Comparison of ENCODE assay signal across 11 cellular contexts in genomic region chr10:121516483-121516882, GRCh38.
DNase-seq lines count a peak whose midpoint lies in the region; ATAC-seq and TF ChIP-seq lines count a peak whose summit lies in the region.
"Had no signal": no experiment of that assay in that cellular context is flagged by ENCODE, and none has a peak within 500 bp of the region (broad histone marks: within the 10 kb centered on the region; RNA-seq: fewer than 3 reads in every experiment).

No MANE protein-coding gene starts in this region.

- no peak overlapping the region for H3K4me2 ChIP-seq in neural cell (ENCODE audit: low read length)
- H3K4me2 ChIP-seq in neural progenitor cell = no peak overlapping the region

- peaks cover 15% of the 10 kb centered on the region for H3K4me1 Mint-ChIP-seq in neural progenitor cell
- H3K4me1 Mint-ChIP-seq: immature natural killer cell had no signal

- H3F3A ChIP-seq in neural cell (ENCODE audit: insufficient read depth, low read length, poor library complexity, severe bottlenecking) (no peaks in the 10 kb centered on the region), neural progenitor cell (ENCODE audit: low read depth) (no peaks in the 10 kb centered on the region)

- DNase-seq in NCI-H446 (lab: John Stamatoyannopoulos, UW) (no peak), KBM-7 (no peak), neural progenitor cell (ENCODE audit: low spot score) (no peak)
- DNase-seq: immature natural killer cell, uterus had no signal

- no peak overlapping the region for H3K4me3 Mint-ChIP-seq in neural progenitor cell
- H3K4me3 Mint-ChIP-seq: activated T-helper 1 cell treated with anti-CD3 and anti-CD28 coated beads, Interleukin-12 subunit alpha, Interleukin-12 subunit beta, Interleukin-2, Interleukin-4 antibody, amounts not matched to agents 30 ng/mL and 10 ng/mL and 1 ng/mL, durations not matched to agents 14 hours and 24 hours and 36 hours; immature natural killer cell had no signal

- H3K27ac Mint-ChIP-seq in neural progenitor cell = no peak overlapping the region
- H3K27ac Mint-ChIP-seq: activated T-helper 1 cell treated with anti-CD3 and anti-CD28 coated beads, Interleukin-12 subunit alpha, Interleukin-12 subunit beta, Interleukin-2, Interleukin-4 antibody, amounts not matched to agents 30 ng/mL and 10 ng/mL and 1 ng/mL, durations not matched to agents 14 hours and 24 hours and 36 hours; immature natural killer cell had no signal

- peaks cover 54% of the 10 kb centered on the region for H3K36me3 Mint-ChIP-seq in neural progenitor cell
- H3K36me3 Mint-ChIP-seq: immature natural killer cell had no signal

- ATAC-seq in GM18907 (IDR thresholded peaks at IDR 0.05; ENCODE audit: unreplicated experiment) (peak; percentile 84), GM21526 (IDR thresholded peaks at IDR 0.05; ENCODE audit: low FRiP score, unreplicated experiment) (peak; percentile 82), HG03378 (IDR thresholded peaks at IDR 0.05; ENCODE audit: unreplicated experiment) (peak; percentile 69)
- ATAC-seq: Right ventricle myocardium inferior had no signal

- H3K9me2 ChIP-seq in neural cell (ENCODE audit: insufficient read depth, low read length) = no peaks in the 10 kb centered on the region

- H3K4me3 ChIP-seq in neural cell (ENCODE audit: low read length) (no peak overlapping the region), neural progenitor cell (no peak overlapping the region)
- H3K4me3 ChIP-seq: uterus had no signal

- no peaks in the 10 kb centered on the region for H3K27me3 ChIP-seq in neural cell (ENCODE audit: insufficient read depth, low read depth, low read length)
- H3K27me3 ChIP-seq in neural progenitor cell = no peaks in the 10 kb centered on the region
- H3K27me3 ChIP-seq: uterus had no signal

- no peak for TF ChIP-seq EP300 in neural cell (conservative IDR thresholded peaks at IDR 0.05; ENCODE audit: poor library complexity, severe bottlenecking)

- peak overlapping the region; percentile 1 for H2AFZ ChIP-seq in neural cell (ENCODE audit: low read depth, low read length)
- no peak overlapping the region for H2AFZ ChIP-seq in neural progenitor cell (replicated peaks)

- H3K9me3 Mint-ChIP-seq in neural progenitor cell = no peaks in the 10 kb centered on the region
- H3K9me3 Mint-ChIP-seq: activated T-helper 1 cell treated with anti-CD3 and anti-CD28 coated beads, Interleukin-12 subunit alpha, Interleukin-12 subunit beta, Interleukin-2, Interleukin-4 antibody, amounts not matched to agents 30 ng/mL and 10 ng/mL and 1 ng/mL, durations not matched to agents 14 hours and 24 hours and 36 hours had no signal

- H3K4me1 ChIP-seq in neural progenitor cell = no peaks in the 10 kb centered on the region
- H3K4me1 ChIP-seq: uterus had no signal

- no peak for TF ChIP-seq RAD21 in neural cell (conservative IDR thresholded peaks at IDR 0.05)

- H3K27ac ChIP-seq in neural cell (ENCODE audit: low read length) = peak overlapping the region; percentile 64
- no peak overlapping the region for H3K27ac ChIP-seq in neural progenitor cell
- H3K27ac ChIP-seq: uterus had no signal

- H4K20me1 ChIP-seq in neural cell (ENCODE audit: insufficient read depth) (no peaks in the 10 kb centered on the region), neural progenitor cell (ENCODE audit: low read depth) (peaks cover 34% of the 10 kb centered on the region)

- H3K36me3 ChIP-seq in neural cell (ENCODE audit: insufficient read depth, low read length) (no peaks in the 10 kb centered on the region), neural progenitor cell (no peaks in the 10 kb centered on the region)
- H3K36me3 ChIP-seq: uterus had no signal

- in situ Hi-C loops in KBM-7 (cut with MboI; ENCODE audit: low pct_unique_long_range_greater_than_20kb, low sequenced_read_pairs) = no loop called here

- TF ChIP-seq CTCF in neural cell (IDR thresholded peaks at IDR 0.05; ENCODE audit: poor library complexity, severe bottlenecking) = no peak
- TF ChIP-seq CTCF in neural progenitor cell (IDR thresholded peaks at IDR 0.05) = no peak

- H3K9me3 ChIP-seq in neural cell (ENCODE audit: low read length) = no peaks in the 10 kb centered on the region
- H3K9me3 ChIP-seq in neural progenitor cell (ENCODE audit: low read depth) = no peaks in the 10 kb centered on the region
- H3K9me3 ChIP-seq: uterus had no signal

- H3K27me3 Mint-ChIP-seq in neural progenitor cell (ENCODE audit: insufficient read depth, low read depth) = peaks cover 8% of the 10 kb centered on the region

- H3K79me2 ChIP-seq in neural cell (replicated peaks; ENCODE audit: insufficient read depth, low read length) (no peaks in the 10 kb centered on the region), neural progenitor cell (ENCODE audit: low read depth) (peaks cover 87% of the 10 kb centered on the region)

- H3K9ac ChIP-seq in neural cell (ENCODE audit: low read length) (no peak overlapping the region), neural progenitor cell (no peak overlapping the region)

TF ChIP-seq in neural cell, 6 proteins besides CTCF, POLR2A, EP300 and RAD21:
- TF ChIP-seq SMC3 (conservative IDR thresholded peaks at IDR 0.05; ENCODE audit: poor library complexity) (no peak), MXI1 (conservative IDR thresholded peaks at IDR 0.05; ENCODE audit: poor library complexity, severe bottlenecking) (no peak), REST (IDR thresholded peaks at IDR 0.05; ENCODE audit: borderline replicate concordance) (no peak), POLR2AphosphoS5 (IDR thresholded peaks at IDR 0.05) (no peak), EZH2 (IDR thresholded peaks at IDR 0.05; ENCODE audit: borderline replicate concordance, insufficient read depth, low read length, poor library complexity, severe bottlenecking) (no peak), TAF1 (IDR thresholded peaks at IDR 0.05; ENCODE audit: low read depth) (no peak)
TF ChIP-seq in neural cell: peak in this region for 0.
